8 cellular contexts compared by ENCODE assay signal in genomic region chr7:29146082-29146706, GRCh38. TPM values are rescaled to one million over a fixed set of nuclear protein-coding genes. Genes with fewer than 3 reads are reported as not detected.
DNase-seq lines count a peak whose midpoint lies in the region; ATAC-seq and TF ChIP-seq lines count a peak whose summit lies in the region.

CPVL (minus strand) TSS chr7:29146537; CDS start chr7:29121061, 25,476 bp downstream.

- no peak within 1 kb of the TSS for H2AFZ ChIP-seq in osteoblast (ENCODE audit: low read length)

- H3K4me2 ChIP-seq in osteoblast (ENCODE audit: insufficient read depth, low read length): peak within 1 kb of the TSS; percentile 1

- H3K9me3 ChIP-seq in heart left ventricle (peaks cover 0 to 4% (median 0%) of the 10 kb centered on the region in 12 donors), osteoblast (ENCODE audit: low read depth, low read length) (no peaks in the 10 kb centered on the region)

- intact Hi-C loops in heart left ventricle (cut with DNase I): no loop called here

- peak in 1 of 2 donors; percentile 55 for TF ChIP-seq POLR2A in heart left ventricle (IDR thresholded peaks at IDR 0.05)

- H3K36me3 ChIP-seq in heart left ventricle (no peaks in the 10 kb centered on the region), osteoblast (ENCODE audit: insufficient read depth, low read length) (no peaks in the 10 kb centered on the region)

- peak; percentile 10 for DNase-seq in SIG-M5 treated with dmso at 0.1 percent for 504 hours (lab: John Stamatoyannopoulos, UW; ENCODE audit: unreplicated experiment)
- no peak for DNase-seq in SIG-M5 (lab: John Stamatoyannopoulos, UW)
- DNase-seq in SKM-1 treated with dmso at 0.1 percent for 144 hours (lab: John Stamatoyannopoulos, UW; ENCODE audit: unreplicated experiment): peak; percentile 79
- peak; percentile 75 to 88 (median 79) for DNase-seq in heart left ventricle
- DNase-seq in osteoblast (ENCODE audit: insufficient read length, low spot score, missing footprints): no peak
- DNase-seq in NCI-H2107 (lab: John Stamatoyannopoulos, UW): no peak

- no peak for TF ChIP-seq CTCF in heart left ventricle (IDR thresholded peaks at IDR 0.05)
- TF ChIP-seq CTCF in osteoblast (IDR thresholded peaks at IDR 0.05; ENCODE audit: extremely low read depth, low read depth, low read length): no peak

- no peaks in the 10 kb centered on the region for H4K20me1 ChIP-seq in osteoblast (ENCODE audit: insufficient read depth, low read length)

- peak within 1 kb of the TSS; percentile 16 to 67 (median 56) for H3K4me3 ChIP-seq in heart left ventricle
- H3K4me3 ChIP-seq in osteoblast (ENCODE audit: insufficient read depth, low read length): no peak within 1 kb of the TSS

- 1 to 4% (median 2%) methylated on average over 14 to 41 of the region's 41 CpGs for WGBS in heart left ventricle, 4 donors

- peak; percentile 65 to 86 (median 81) for ATAC-seq in heart left ventricle
- ATAC-seq in HG03139 (IDR thresholded peaks at IDR 0.05; ENCODE audit: unreplicated experiment): no peak
- ATAC-seq in HG02678 (IDR thresholded peaks at IDR 0.05; ENCODE audit: unreplicated experiment): no peak

- H3K4me1 ChIP-seq in heart left ventricle (peaks cover 0 to 61% (median 3%) of the 10 kb centered on the region in 12 donors), osteoblast (ENCODE audit: insufficient read depth, low read length) (no peaks in the 10 kb centered on the region)

- H3K27ac ChIP-seq in heart left ventricle: peak within 1 kb of the TSS; percentile 56 to 90 (median 85)
- no peak within 1 kb of the TSS for H3K27ac ChIP-seq in osteoblast (ENCODE audit: low read depth, low read length)

- no peaks in the 10 kb centered on the region for H3K79me2 ChIP-seq in osteoblast (ENCODE audit: insufficient read depth, low read length)

- H3K27me3 ChIP-seq in heart left ventricle (peaks cover 0 to 18% (median 5%) of the 10 kb centered on the region in 9 donors), osteoblast (ENCODE audit: insufficient read depth, low read length) (peaks cover 55% of the 10 kb centered on the region)

RNA-seq across cellular contexts. Expression of gene CPVL, which starts in this region (rescaled TPM):
- total RNA-seq in heart left ventricle (100 to 1,000 TPM in 7 of 9 donors, 10 to 100 TPM in 2; 68.8 to 247 (median 138) TPM), osteoblast (0.36 TPM in 1 of 2 replicates, not detected in the other)
- polyA plus RNA-seq in heart left ventricle: 100 to 1,000 TPM; 118 to 134 TPM

Comparison
In these comparisons a context has a peak if more than half of its experiments do, and no peak if none do; other contexts are left out.
1. RNA of gene CPVL (total RNA-seq): 68.8 to 247 TPM in heart left ventricle; 0.36 TPM in osteoblast; every median in the first group is over 10 times any median in the second.
2. DNase-seq: peak in SIG-M5 treated with dmso at 0.1 percent for 504 hours (single experiment), SKM-1 treated with dmso at 0.1 percent for 144 hours (single experiment) and heart left ventricle (5 of 5); none in SIG-M5 (single experiment), osteoblast (single experiment) and NCI-H2107 (single experiment).
3. ATAC-seq: peak in heart left ventricle (4 of 4); none in HG03139 (single experiment) and HG02678 (single experiment).